In genomic region chr6:160435935-160436334, GRCh38 we compare ENCODE assay signal across 20 cellular contexts.
"Had no signal": no experiment of that assay in that cellular context is flagged by ENCODE, and none has a peak within 500 bp of the region (broad histone marks: within the 10 kb centered on the region; RNA-seq: fewer than 3 reads in every experiment).

No MANE protein-coding gene starts in this region.

- H3K36me3 ChIP-seq: MG63 had no signal

- H3K27me3 ChIP-seq: MG63 had no signal

- H3K4me2 ChIP-seq: PC-9 had no signal

- H3K9me3 ChIP-seq: MG63 had no signal

- H3K27ac ChIP-seq: PC-9, VCaP had no signal

- H3K4me3 ChIP-seq: MG63, PC-9 had no signal

- DNase-seq: activated CD4-positive, alpha-beta T cell treated with anti-CD3 and anti-CD28 coated beads for 36 hours; activated gamma-delta T cell treated with Interleukin-2 at 50 U/mL for 16 hours; activated T-cell treated with anti-CD3 and anti-CD28 coated beads for 4 hours; activated T-cell treated with anti-CD3 and anti-CD28 coated beads, Interleukin-2, amount 50 U/mL, for 48 hours; amygdala; MG63; NCI-H1092 treated with DMSO at 0.1 percent for 48 hours; NCI-H1417 treated with DMSO at 0.1 percent for 48 hours; NCI-H1694; NCI-H2029; NCI-H2107; NCI-H2171 treated with DMSO at 0.1 percent for 48 hours; NCI-H226; NCI-H526; NCI-H82; PC-9; SIG-M5; T-helper 17 cell; T-helper 9 cell had no signal
